8 cellular contexts compared by ENCODE assay signal in genomic region chr19:1513492-1514294, GRCh38. TPM values are rescaled to one million over a fixed set of nuclear protein-coding genes. Genes with fewer than 3 reads are reported as not detected.
DNase-seq lines count a peak whose midpoint lies in the region; ATAC-seq, FAIRE-seq and TF ChIP-seq lines count a peak whose summit lies in the region.

No MANE protein-coding gene starts in this region.

- DNase-seq in H54 (ENCODE audit: insufficient read length, low spot score) = peak; percentile 79
- DNase-seq in SJSA1 (ENCODE audit: low read depth in 1 of 2, low spot score in 2 of 2) = peak; percentile 48 to 80
- DNase-seq in activated naive CD4-positive, alpha-beta T cell treated with anti-CD3 and anti-CD28 coated beads, Interleukin-2, amount 10 ng/mL, durations not matched to agents 7 days and 5 days = peak; percentile 77
- peak; percentile 47 to 86 (median 74) for DNase-seq in right cardiac atrium
- DNase-seq in stimulated activated CD4-positive, alpha-beta T cell treated with anti-CD3 and anti-CD28 coated beads, Interleukin-15, amount 100 ng/mL, for 1 hour (ENCODE audit: low read depth in 1 of 2, low spot score in 1 of 2) = peak; percentile 51 to 59
- no peak for DNase-seq in epidermal melanocyte (ENCODE audit: insufficient read length, low spot score)
- no peak for DNase-seq in NCI-H2107 (lab: John Stamatoyannopoulos, UW)

- H3K9me3 Mint-ChIP-seq in activated naive CD4-positive, alpha-beta T cell treated with anti-CD3 and anti-CD28 coated beads, Interleukin-2, amount 10 ng/mL, durations not matched to agents 7 days and 5 days = no peaks in the 10 kb centered on the region

- H3K36me3 Mint-ChIP-seq in activated naive CD4-positive, alpha-beta T cell treated with anti-CD3 and anti-CD28 coated beads, Interleukin-2, amount 10 ng/mL, durations not matched to agents 7 days and 5 days = no peaks in the 10 kb centered on the region

- H3K4me3 ChIP-seq in SJSA1 = peak overlapping the region; percentile 64
- H3K4me3 ChIP-seq in right cardiac atrium (ENCODE audit: low read length) = peak overlapping the region; percentile 70

- CTCF ChIA-PET in activated naive CD4-positive, alpha-beta T cell treated with anti-CD3 and anti-CD28 coated beads, Interleukin-2, amount 10 ng/mL, durations not matched to agents 7 days and 5 days (lab: Charles Lee) = interaction anchor here (0.6 kb wide), 1 partner anchor 10 kb away, joined by 3 read pairs; no protein-coding TSS in a partner anchor

- H3K36me3 ChIP-seq in SJSA1 = no peaks in the 10 kb centered on the region

- H3K27me3 Mint-ChIP-seq in activated naive CD4-positive, alpha-beta T cell treated with anti-CD3 and anti-CD28 coated beads, Interleukin-2, amount 10 ng/mL, durations not matched to agents 7 days and 5 days = peaks cover 83% of the 10 kb centered on the region

- H3K9me3 ChIP-seq in SJSA1 (replicated peaks) (peaks cover 2% of the 10 kb centered on the region; the same call in 1 of the 2 replicates), right cardiac atrium (ENCODE audit: control insufficient read depth, low read length) (no peaks in the 10 kb centered on the region)

- WGBS in right cardiac atrium = 5% methylated on average over 53 of the region's 53 CpGs

- ATAC-seq in right cardiac atrium (peak; percentile 35 to 56), HG02610 (IDR thresholded peaks at IDR 0.05; ENCODE audit: unreplicated experiment) (no peak)

- FAIRE-seq in H54 (lab: Jason Lieb, UNC) = no peak

- intact Hi-C loops in right cardiac atrium (cut with DNase I) = no loop called here

- H3K4me1 ChIP-seq in SJSA1 (replicated peaks) (peaks cover 17% of the 10 kb centered on the region), right cardiac atrium (ENCODE audit: control insufficient read depth, insufficient read depth, low read length) (no peaks in the 10 kb centered on the region)

- H3K27me3 ChIP-seq in SJSA1 (replicated peaks) (no peaks in the 10 kb centered on the region; the same call in none of the 2 replicates), right cardiac atrium (ENCODE audit: control insufficient read depth, insufficient read depth) (no peaks in the 10 kb centered on the region)

- peaks cover 8% of the 10 kb centered on the region for H3K4me1 Mint-ChIP-seq in activated naive CD4-positive, alpha-beta T cell treated with anti-CD3 and anti-CD28 coated beads, Interleukin-2, amount 10 ng/mL, durations not matched to agents 7 days and 5 days

- peak overlapping the region; percentile 26 for H3K4me3 Mint-ChIP-seq in activated naive CD4-positive, alpha-beta T cell treated with anti-CD3 and anti-CD28 coated beads, Interleukin-2, amount 10 ng/mL, durations not matched to agents 7 days and 5 days

- TF ChIP-seq POLR2A in H54 (IDR thresholded peaks at IDR 0.05; ENCODE audit: low read depth, low read length) = no peak

- no peak overlapping the region for H3K27ac Mint-ChIP-seq in activated naive CD4-positive, alpha-beta T cell treated with anti-CD3 and anti-CD28 coated beads, Interleukin-2, amount 10 ng/mL, durations not matched to agents 7 days and 5 days

- H3K27ac ChIP-seq in SJSA1 (peak overlapping the region; percentile 84), right cardiac atrium (ENCODE audit: low read length) (peak overlapping the region; percentile 87)

RNA-seq across cellular contexts. Expression of gene ADAMTSL5, which starts 0.9 kb away (rescaled TPM):
- 2.6 and 4.0 TPM in 2 replicates for total RNA-seq in SJSA1 (2014; rRNA removed; shearing (Covaris generic))
- total RNA-seq in right cardiac atrium = 10 to 100 TPM; 13.6 to 23.7 (median 19.7) TPM
- 10.9 TPM for polyA plus RNA-seq in right cardiac atrium

RNA-seq across cellular contexts. Expression of gene PLK5, which starts 10.2 kb away (rescaled TPM):
- total RNA-seq in SJSA1 (2014; rRNA removed; shearing (Covaris generic)) = not detected in 2 replicates
- total RNA-seq in right cardiac atrium = not detected
- 0.11 TPM for polyA plus RNA-seq in right cardiac atrium

RNA-seq across cellular contexts. Expression of gene REEP6, which starts 22.7 kb away (rescaled TPM):
- total RNA-seq in SJSA1 (2014; rRNA removed; shearing (Covaris generic)) = 0.92 TPM in 1 of 2 replicates, not detected in the other
- total RNA-seq in right cardiac atrium = 1 to 10 TPM; 1.1 to 1.8 (median 1.4) TPM
- polyA plus RNA-seq in right cardiac atrium = 7.5 TPM

RNA-seq across cellular contexts. Expression of gene PCSK4, which starts 23.5 kb away (rescaled TPM):
- 0.34 TPM in 1 of 2 replicates, not detected in the other for total RNA-seq in SJSA1 (2014; rRNA removed; shearing (Covaris generic))
- total RNA-seq in right cardiac atrium = 1 to 10 TPM in 3 of 4 donors, under 1 TPM in 1; 0.33 to 2.4 (median 1.4) TPM
- polyA plus RNA-seq in right cardiac atrium = 1.7 TPM

RNA-seq across cellular contexts. Expression of gene C19orf25, which starts 34.7 kb away (rescaled TPM):
- 29.3 and 34.2 TPM in 2 replicates for total RNA-seq in SJSA1 (2014; rRNA removed; shearing (Covaris generic))
- 10 to 100 TPM; 14.4 to 19.2 (median 18.1) TPM for total RNA-seq in right cardiac atrium
- polyA plus RNA-seq in right cardiac atrium = 23.6 TPM

Comparison
In these comparisons a context has a peak if more than half of its experiments do, and no peak if none do; other contexts are left out.
1. DNase-seq: peak in H54 (single experiment), SJSA1 (2 of 2), activated naive CD4-positive, alpha-beta T cell treated with anti-CD3 and anti-CD28 coated beads, Interleukin-2, amount 10 ng/mL, durations not matched to agents 7 days and 5 days (single experiment), right cardiac atrium (3 of 3) and stimulated activated CD4-positive, alpha-beta T cell treated with anti-CD3 and anti-CD28 coated beads, Interleukin-15, amount 100 ng/mL, for 1 hour (2 of 2); none in epidermal melanocyte (single experiment) and NCI-H2107 (single experiment).